ENCODE assay signal across 1 cellular context in the genomic region with DNA sequence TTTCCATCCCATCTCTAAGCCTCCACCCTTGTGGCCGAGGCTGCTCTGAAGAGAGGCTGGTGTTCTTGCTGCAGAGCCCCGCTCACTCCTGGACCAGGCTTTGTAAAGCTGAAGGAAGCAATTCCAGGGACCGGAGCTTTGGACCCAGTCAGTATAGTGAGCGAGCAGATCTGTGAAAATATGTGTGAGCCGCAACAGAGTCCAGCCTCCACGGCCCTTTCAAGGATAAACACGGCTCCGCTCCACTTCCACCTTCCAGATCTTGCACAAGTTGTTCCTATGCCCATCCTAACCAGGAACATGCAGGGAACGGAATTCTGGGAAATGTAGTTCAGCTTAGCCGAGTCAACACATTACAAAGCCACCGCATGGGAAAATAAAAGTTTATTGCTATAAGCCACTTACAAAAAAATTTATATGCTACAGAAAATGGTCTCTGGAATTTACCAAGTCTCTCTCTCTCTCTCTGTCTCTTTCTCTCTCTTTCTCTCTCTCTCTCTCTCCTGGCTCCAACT.
TF ChIP-seq lines count a peak whose summit lies in the region.

No MANE protein-coding gene starts in this region.

TF ChIP-seq in SK-N-SH, 30 proteins besides CTCF, POLR2A, EP300 and RAD21 (continued from another document):
- TF ChIP-seq NRF1 (IDR thresholded peaks at IDR 0.05; ENCODE audit: low read depth, low read length) (no peak), MXI1 (IDR thresholded peaks at IDR 0.05; ENCODE audit: low read depth, low read length) (peak; percentile 57; the same call in 1 of the 2 replicates), POLR2AphosphoS5 (IDR thresholded peaks at IDR 0.05; ENCODE audit: low read depth, low read length) (no peak), TEAD4 (IDR thresholded peaks at IDR 0.05; ENCODE audit: borderline replicate concordance, insufficient read depth) (no peak), FOXM1 (IDR thresholded peaks at IDR 0.05; ENCODE audit: low read depth) (no peak), EZH2phosphoT487 (IDR thresholded peaks at IDR 0.05; ENCODE audit: borderline replicate concordance, low read depth) (no peak), SMC3 (IDR thresholded peaks at IDR 0.05; ENCODE audit: low read depth, low read length) (peak; percentile 24), FOSL2 (IDR thresholded peaks at IDR 0.05; ENCODE audit: borderline replicate concordance, low read depth) (no peak)
- TF ChIP-seq, protein P1, sequence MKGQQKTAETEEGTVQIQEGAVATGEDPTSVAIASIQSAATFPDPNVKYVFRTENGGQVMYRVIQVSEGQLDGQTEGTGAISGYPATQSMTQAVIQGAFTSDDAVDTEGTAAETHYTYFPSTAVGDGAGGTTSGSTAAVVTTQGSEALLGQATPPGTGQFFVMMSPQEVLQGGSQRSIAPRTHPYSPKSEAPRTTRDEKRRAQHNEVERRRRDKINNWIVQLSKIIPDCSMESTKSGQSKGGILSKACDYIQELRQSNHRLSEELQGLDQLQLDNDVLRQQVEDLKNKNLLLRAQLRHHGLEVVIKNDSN (IDR thresholded peaks at IDR 0.05; ENCODE audit: borderline replicate concordance, low read depth): no peak
- TF ChIP-seq, protein P2, sequence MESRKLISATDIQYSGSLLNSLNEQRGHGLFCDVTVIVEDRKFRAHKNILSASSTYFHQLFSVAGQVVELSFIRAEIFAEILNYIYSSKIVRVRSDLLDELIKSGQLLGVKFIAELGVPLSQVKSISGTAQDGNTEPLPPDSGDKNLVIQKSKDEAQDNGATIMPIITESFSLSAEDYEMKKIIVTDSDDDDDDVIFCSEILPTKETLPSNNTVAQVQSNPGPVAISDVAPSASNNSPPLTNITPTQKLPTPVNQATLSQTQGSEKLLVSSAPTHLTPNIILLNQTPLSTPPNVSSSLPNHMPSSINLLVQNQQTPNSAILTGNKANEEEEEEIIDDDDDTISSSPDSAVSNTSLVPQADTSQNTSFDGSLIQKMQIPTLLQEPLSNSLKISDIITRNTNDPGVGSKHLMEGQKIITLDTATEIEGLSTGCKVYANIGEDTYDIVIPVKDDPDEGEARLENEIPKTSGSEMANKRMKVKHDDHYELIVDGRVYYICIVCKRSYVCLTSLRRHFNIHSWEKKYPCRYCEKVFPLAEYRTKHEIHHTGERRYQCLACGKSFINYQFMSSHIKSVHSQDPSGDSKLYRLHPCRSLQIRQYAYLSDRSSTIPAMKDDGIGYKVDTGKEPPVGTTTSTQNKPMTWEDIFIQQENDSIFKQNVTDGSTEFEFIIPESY (IDR thresholded peaks at IDR 0.05; ENCODE audit: borderline replicate concordance, low read depth): no peak
- TF ChIP-seq, protein P3, sequence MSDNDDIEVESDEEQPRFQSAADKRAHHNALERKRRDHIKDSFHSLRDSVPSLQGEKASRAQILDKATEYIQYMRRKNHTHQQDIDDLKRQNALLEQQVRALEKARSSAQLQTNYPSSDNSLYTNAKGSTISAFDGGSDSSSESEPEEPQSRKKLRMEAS (IDR thresholded peaks at IDR 0.05; ENCODE audit: low read depth): peak; percentile 67; the same call in 1 of the 2 replicates
